Comparison of ENCODE assay signal across 16 cellular contexts in genomic region chr4:94523617-94524016, GRCh38.
DNase-seq lines count a peak whose midpoint lies in the region; ATAC-seq, FAIRE-seq and TF ChIP-seq lines count a peak whose summit lies in the region.
"Had no signal": no experiment of that assay in that cellular context is flagged by ENCODE, and none has a peak within 500 bp of the region (broad histone marks: within the 10 kb centered on the region; RNA-seq: fewer than 3 reads in every experiment).

No MANE protein-coding gene starts in this region.

- ATAC-seq in right cardiac atrium = no peak
- ATAC-seq in foreskin keratinocyte = peak; percentile 92
- no peak for ATAC-seq in GM18907 (IDR thresholded peaks at IDR 0.05; ENCODE audit: unreplicated experiment)

- DNase-seq in cardiac muscle cell (ENCODE audit: low read depth in 1 of 2, low spot score in 1 of 2) (peak in 1 of 2 donors; percentile 66), right cardiac atrium (no peak), astrocyte of the hippocampus (ENCODE audit: low read depth, low spot score) (peak; percentile 80), foreskin keratinocyte (peak in 1 of 2 donors; percentile 76), urothelium cell line (ENCODE audit: low spot score) (peak; percentile 38), NCI-H146 treated with DMSO at 0.1 percent for 48 hours (lab: John Stamatoyannopoulos, UW; ENCODE audit: unreplicated experiment) (no peak), SHP77 treated with DMSO at 0.1 percent for 48 hours (lab: John Stamatoyannopoulos, UW) (no peak)
- DNase-seq: activated B cell treated with CpG ODN at 0.5 μM for 24 hours; activated naive CD4-positive, alpha-beta T cell treated with Interleukin-2 at 50 U/mL for 16 hours; CD4-positive, alpha-beta T cell; DND-41; Karpas-422; NCI-H1930; stimulated activated CD4-positive, alpha-beta T cell treated with anti-CD3 and anti-CD28 coated beads, Interleukin-15, amount 100 ng/mL, for 24 hours had no signal

- TF ChIP-seq CTCF in cardiac muscle cell (IDR thresholded peaks at IDR 0.05; ENCODE audit: low read depth, low read length) (no peak), foreskin keratinocyte (conservative IDR thresholded peaks at IDR 0.05) (no peak)

- H3K4me1 ChIP-seq in cardiac muscle cell (ENCODE audit: low read depth) = peaks cover 51% of the 10 kb centered on the region
- H3K4me1 ChIP-seq in right cardiac atrium (ENCODE audit: control insufficient read depth, insufficient read depth, low read length) = peaks cover 10% of the 10 kb centered on the region
- H3K4me1 ChIP-seq in foreskin keratinocyte = peaks cover 7% of the 10 kb centered on the region

- FAIRE-seq in urothelium cell line (lab: Jason Lieb, UNC) = no peak
- FAIRE-seq: A204.1 had no signal

- H3K27ac ChIP-seq in cardiac muscle cell (peak overlapping the region; percentile 29), right cardiac atrium (ENCODE audit: low read length) (no peak overlapping the region), foreskin keratinocyte (peak overlapping the region; percentile 9)

- H3K27me3 ChIP-seq in cardiac muscle cell = no peaks in the 10 kb centered on the region
- no peaks in the 10 kb centered on the region for H3K27me3 ChIP-seq in right cardiac atrium (ENCODE audit: control insufficient read depth, insufficient read depth)
- H3K27me3 ChIP-seq in foreskin keratinocyte = no peaks in the 10 kb centered on the region

- WGBS in right cardiac atrium = 95% methylated on average over 3 of the region's 3 CpGs

- intact Hi-C loops in right cardiac atrium (cut with DNase I) = loop anchor here in 1 of 4 donors (10.0 kb wide), 1 partner anchor 51 kb away; no protein-coding TSS in a partner anchor

- H3K9me3 ChIP-seq in cardiac muscle cell (ENCODE audit: low read depth) (no peaks in the 10 kb centered on the region), right cardiac atrium (ENCODE audit: control insufficient read depth, low read length) (no peaks in the 10 kb centered on the region)

- H3K4me3 ChIP-seq in cardiac muscle cell = no peak overlapping the region
- no peak overlapping the region for H3K4me3 ChIP-seq in right cardiac atrium (ENCODE audit: low read length)

- peaks cover 25% of the 10 kb centered on the region for H3K36me3 ChIP-seq in cardiac muscle cell

Comparison
In these comparisons a context has a peak if more than half of its experiments do, and no peak if none do; other contexts are left out.
1. DNase-seq: peak in astrocyte of the hippocampus (single experiment) and urothelium cell line (single experiment); none in right cardiac atrium (0 of 3), NCI-H146 treated with DMSO at 0.1 percent for 48 hours (single experiment) and SHP77 treated with DMSO at 0.1 percent for 48 hours (single experiment).